3 cellular contexts compared by ENCODE assay signal in the genomic region with DNA sequence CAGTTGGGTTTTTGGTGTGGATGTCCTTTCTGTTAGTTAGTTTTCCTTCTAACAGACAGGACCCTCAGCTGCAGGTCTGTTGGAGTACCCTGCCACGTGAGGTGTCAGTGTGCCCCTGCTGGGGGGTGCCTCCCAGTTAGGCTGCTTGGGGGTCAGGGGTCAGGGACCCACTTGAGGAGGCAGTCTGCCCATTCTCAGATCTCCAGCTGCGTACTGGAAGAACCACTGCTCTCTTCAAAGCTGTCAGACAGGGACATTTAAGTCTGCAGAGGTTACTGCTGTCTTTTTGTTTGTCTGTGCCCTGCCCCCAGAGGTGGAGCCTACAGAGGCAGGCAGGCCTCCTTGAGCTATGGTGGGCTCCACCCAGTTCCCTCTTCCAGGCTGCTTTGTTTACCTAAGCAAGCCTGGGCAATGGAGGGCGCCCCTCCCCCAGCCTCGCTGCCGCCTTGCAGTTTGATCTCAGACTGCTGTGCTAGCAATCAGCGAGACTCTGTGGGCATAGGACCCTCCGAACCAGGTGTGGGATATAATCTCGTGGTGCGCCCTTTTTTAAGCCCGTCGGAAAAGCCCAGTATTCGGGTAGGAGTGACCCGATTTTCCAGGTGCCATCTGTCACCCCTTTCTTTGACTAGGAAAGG. TPM values are rescaled to one million over a fixed set of nuclear protein-coding genes. Genes with fewer than 3 reads are reported as not detected.
"Had no signal": no experiment of that assay in that cellular context is flagged by ENCODE, and none has a peak within 500 bp of the region (broad histone marks: within the 10 kb centered on the region; RNA-seq: fewer than 3 reads in every experiment).

No MANE protein-coding gene starts in this region.

RNA-seq across cellular contexts. Expression of gene PSG9, which starts 22.0 kb away (rescaled TPM):
- total RNA-seq: H7, HT-29, K562 had no signal

RNA-seq across cellular contexts. Expression of gene PSG4, which starts 41.9 kb away (rescaled TPM):
- total RNA-seq: H7, HT-29, K562 had no signal
